Comparison of ENCODE assay signal across 8 cellular contexts in genomic region chr11:47248304-47248663, GRCh38. TPM values are rescaled to one million over a fixed set of nuclear protein-coding genes. Genes with fewer than 3 reads are reported as not detected.
DNase-seq lines count a peak whose midpoint lies in the region; ATAC-seq, FAIRE-seq and TF ChIP-seq lines count a peak whose summit lies in the region.

No MANE protein-coding gene starts in this region.

- no peak for DNase-seq in BE2C
- DNase-seq in kidney = no peak
- DNase-seq in suprapubic skin (ENCODE audit: low spot score in 2 of 2) = no peak
- no peak for DNase-seq in GM13976 (ENCODE audit: low spot score)
- DNase-seq in NCI-H2227 (lab: John Stamatoyannopoulos, UW; ENCODE audit: unreplicated experiment) = no peak

- intact Hi-C loops in kidney (cut with DNase I) = no loop called here

- peak; percentile 26 for ATAC-seq in GM19452 (IDR thresholded peaks at IDR 0.05; ENCODE audit: unreplicated experiment)
- peak; percentile 11 for ATAC-seq in HG03565 (IDR thresholded peaks at IDR 0.05; ENCODE audit: unreplicated experiment)

- no peak for FAIRE-seq in kidney (lab: Jason Lieb, UNC)

- peak overlapping the region; percentile 85 for H3K4me3 ChIP-seq in BE2C (ENCODE audit: low read depth, low read length)
- H3K4me3 ChIP-seq in kidney (ENCODE audit: low read length in 2 of 2) = peak overlapping the region; percentile 88 to 96
- H3K4me3 ChIP-seq in suprapubic skin = peak overlapping the region; percentile 85

- H3K36me3 ChIP-seq in BE2C (no peaks in the 10 kb centered on the region; the same call in 1 of the 2 replicates), kidney (ENCODE audit: control insufficient read depth in 1 of 2, insufficient read depth in 2 of 2, low read length in 2 of 2) (peaks cover 16 to 19% of the 10 kb centered on the region in 2 donors), suprapubic skin (peaks cover 24% of the 10 kb centered on the region)

- H3K4me1 ChIP-seq in BE2C = no peaks in the 10 kb centered on the region; the same call in 1 of the 2 replicates
- H3K4me1 ChIP-seq in kidney (ENCODE audit: control insufficient read depth in 1 of 2, insufficient read depth in 1 of 2, low read depth in 1 of 2, low read length in 2 of 2) = peaks cover 11 to 21% of the 10 kb centered on the region in 2 donors
- H3K4me1 ChIP-seq in suprapubic skin = peaks cover 25% of the 10 kb centered on the region

- H3K9ac ChIP-seq in kidney (ENCODE audit: low read length in 2 of 2) = peak overlapping the region; percentile 8 to 78

- in situ Hi-C loops in GM13976 (cut with MboI; ENCODE audit: low sequenced_read_pairs, unreplicated experiment) = no loop called here

- TF ChIP-seq POLR2A in suprapubic skin (IDR thresholded peaks at IDR 0.05) = no peak

- H3K27me3 ChIP-seq in BE2C = no peaks in the 10 kb centered on the region
- no peaks in the 10 kb centered on the region for H3K27me3 ChIP-seq in suprapubic skin

- no peak for TF ChIP-seq CTCF in BE2C (IDR thresholded peaks at IDR 0.05; ENCODE audit: low read depth, low read length)
- no peak for TF ChIP-seq CTCF in kidney (IDR thresholded peaks at IDR 0.05; ENCODE audit: borderline replicate concordance, extremely low read depth, insufficient read depth)
- TF ChIP-seq CTCF in suprapubic skin (IDR thresholded peaks at IDR 0.05) = no peak
- no peak for TF ChIP-seq CTCF in GM13976 (IDR thresholded peaks at IDR 0.05; ENCODE audit: borderline replicate concordance, control extremely low read depth, extremely low read depth, insufficient read depth, missing control alignments)

- peak overlapping the region; percentile 93 for H3K27ac ChIP-seq in angular gyrus (ENCODE audit: low read depth, low read length)
- H3K27ac ChIP-seq in kidney (ENCODE audit: low read depth in 2 of 2, low read length in 2 of 2) = peak overlapping the region; percentile 2 to 87
- H3K27ac ChIP-seq in suprapubic skin = peak overlapping the region; percentile 85

- no peak for TF ChIP-seq EP300 in suprapubic skin (IDR thresholded peaks at IDR 0.05)

- 0% methylated on average over 7 of the region's 7 CpGs for WGBS in suprapubic skin

- H3K9me3 ChIP-seq in BE2C = no peaks in the 10 kb centered on the region
- H3K9me3 ChIP-seq in kidney (ENCODE audit: control insufficient read depth in 1 of 2, low read length in 2 of 2) = no peaks in the 10 kb centered on the region
- no peaks in the 10 kb centered on the region for H3K9me3 ChIP-seq in suprapubic skin

RNA-seq across cellular contexts. Expression of gene ACP2, which starts 0.3 kb away (rescaled TPM):
- 25.2 TPM for polyA plus RNA-seq in BE2C (2012; ENCODE audit: insufficient read depth, insufficient read length, low read depth)
- total RNA-seq in kidney = 45.1 TPM
- polyA plus RNA-seq in kidney (ENCODE audit: insufficient read depth, low read depth, low replicate concordance) = 72.7 TPM
- 10 to 100 TPM; 22.9 to 28.0 (median 24.6) TPM for total RNA-seq in suprapubic skin

RNA-seq across cellular contexts. Expression of gene NR1H3, which starts 9.5 kb away (rescaled TPM):
- polyA plus RNA-seq in BE2C (2012; ENCODE audit: insufficient read depth, insufficient read length, low read depth) = 5.2 TPM
- total RNA-seq in kidney = 27.9 TPM
- 73.8 TPM for polyA plus RNA-seq in kidney (ENCODE audit: insufficient read depth, low read depth, low replicate concordance)
- 10 to 100 TPM; 17.5 to 27.0 (median 25.0) TPM for total RNA-seq in suprapubic skin

RNA-seq across cellular contexts. Expression of gene MADD, which starts 21.6 kb away (rescaled TPM):
- polyA plus RNA-seq in BE2C (2012; ENCODE audit: insufficient read depth, insufficient read length, low read depth) = 47.1 TPM
- total RNA-seq in kidney = 39.2 TPM
- 19.0 TPM for polyA plus RNA-seq in kidney (ENCODE audit: insufficient read depth, low read depth, low replicate concordance)
- total RNA-seq in suprapubic skin = 10 to 100 TPM; 47.1 to 91.1 (median 71.3) TPM

RNA-seq across cellular contexts. Expression of gene DDB2, which starts 33.5 kb away (rescaled TPM):
- 22.1 TPM for polyA plus RNA-seq in BE2C (2012; ENCODE audit: insufficient read depth, insufficient read length, low read depth)
- total RNA-seq in kidney = 29.0 TPM
- polyA plus RNA-seq in kidney (ENCODE audit: insufficient read depth, low read depth, low replicate concordance) = 14.9 TPM
- 100 to 1,000 TPM in 1 of 4 donors, 10 to 100 TPM in 3; 53.4 to 193 (median 71.8) TPM for total RNA-seq in suprapubic skin
